1 cellular context compared by ENCODE assay signal in genomic region chr13:100088648-100089601, GRCh38.
A peak's percentile ranks its signal among the peaks of the same experiment; 100 is the strongest.
TF ChIP-seq lines count a peak whose summit lies in the region.

A gene with protein sequence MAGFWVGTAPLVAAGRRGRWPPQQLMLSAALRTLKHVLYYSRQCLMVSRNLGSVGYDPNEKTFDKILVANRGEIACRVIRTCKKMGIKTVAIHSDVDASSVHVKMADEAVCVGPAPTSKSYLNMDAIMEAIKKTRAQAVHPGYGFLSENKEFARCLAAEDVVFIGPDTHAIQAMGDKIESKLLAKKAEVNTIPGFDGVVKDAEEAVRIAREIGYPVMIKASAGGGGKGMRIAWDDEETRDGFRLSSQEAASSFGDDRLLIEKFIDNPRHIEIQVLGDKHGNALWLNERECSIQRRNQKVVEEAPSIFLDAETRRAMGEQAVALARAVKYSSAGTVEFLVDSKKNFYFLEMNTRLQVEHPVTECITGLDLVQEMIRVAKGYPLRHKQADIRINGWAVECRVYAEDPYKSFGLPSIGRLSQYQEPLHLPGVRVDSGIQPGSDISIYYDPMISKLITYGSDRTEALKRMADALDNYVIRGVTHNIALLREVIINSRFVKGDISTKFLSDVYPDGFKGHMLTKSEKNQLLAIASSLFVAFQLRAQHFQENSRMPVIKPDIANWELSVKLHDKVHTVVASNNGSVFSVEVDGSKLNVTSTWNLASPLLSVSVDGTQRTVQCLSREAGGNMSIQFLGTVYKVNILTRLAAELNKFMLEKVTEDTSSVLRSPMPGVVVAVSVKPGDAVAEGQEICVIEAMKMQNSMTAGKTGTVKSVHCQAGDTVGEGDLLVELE (plus strand): TSS chr13:100089093. CDS start chr13:100089121, 28 bp downstream.

TF ChIP-seq in HEK293, 187 proteins besides CTCF, POLR2A, EP300 and RAD21 (continued from another document and continues in another):
- TF ChIP-seq, protein P1, sequence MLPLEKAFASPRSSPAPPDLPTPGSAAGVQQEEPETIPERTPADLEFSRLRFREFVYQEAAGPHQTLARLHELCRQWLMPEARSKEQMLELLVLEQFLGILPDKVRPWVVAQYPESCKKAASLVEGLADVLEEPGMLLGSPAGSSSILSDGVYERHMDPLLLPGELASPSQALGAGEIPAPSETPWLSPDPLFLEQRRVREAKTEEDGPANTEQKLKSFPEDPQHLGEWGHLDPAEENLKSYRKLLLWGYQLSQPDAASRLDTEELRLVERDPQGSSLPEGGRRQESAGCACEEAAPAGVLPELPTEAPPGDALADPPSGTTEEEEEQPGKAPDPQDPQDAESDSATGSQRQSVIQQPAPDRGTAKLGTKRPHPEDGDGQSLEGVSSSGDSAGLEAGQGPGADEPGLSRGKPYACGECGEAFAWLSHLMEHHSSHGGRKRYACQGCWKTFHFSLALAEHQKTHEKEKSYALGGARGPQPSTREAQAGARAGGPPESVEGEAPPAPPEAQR (tag by site-specific recombination; IDR thresholded peaks at IDR 0.05): no peak
- TF ChIP-seq, protein P2, sequence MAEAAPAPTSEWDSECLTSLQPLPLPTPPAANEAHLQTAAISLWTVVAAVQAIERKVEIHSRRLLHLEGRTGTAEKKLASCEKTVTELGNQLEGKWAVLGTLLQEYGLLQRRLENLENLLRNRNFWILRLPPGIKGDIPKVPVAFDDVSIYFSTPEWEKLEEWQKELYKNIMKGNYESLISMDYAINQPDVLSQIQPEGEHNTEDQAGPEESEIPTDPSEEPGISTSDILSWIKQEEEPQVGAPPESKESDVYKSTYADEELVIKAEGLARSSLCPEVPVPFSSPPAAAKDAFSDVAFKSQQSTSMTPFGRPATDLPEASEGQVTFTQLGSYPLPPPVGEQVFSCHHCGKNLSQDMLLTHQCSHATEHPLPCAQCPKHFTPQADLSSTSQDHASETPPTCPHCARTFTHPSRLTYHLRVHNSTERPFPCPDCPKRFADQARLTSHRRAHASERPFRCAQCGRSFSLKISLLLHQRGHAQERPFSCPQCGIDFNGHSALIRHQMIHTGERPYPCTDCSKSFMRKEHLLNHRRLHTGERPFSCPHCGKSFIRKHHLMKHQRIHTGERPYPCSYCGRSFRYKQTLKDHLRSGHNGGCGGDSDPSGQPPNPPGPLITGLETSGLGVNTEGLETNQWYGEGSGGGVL (tag by site-specific recombination; IDR thresholded peaks at IDR 0.05): no peak; the same call in 1 of the 2 replicates
- no peak for TF ChIP-seq TSHZ1 (tag by site-specific recombination; IDR thresholded peaks at IDR 0.05; ENCODE audit: borderline replicate concordance)
- peak; percentile 49; the same call in 1 of the 2 replicates for TF ChIP-seq ZBTB7A (tag by site-specific recombination; IDR thresholded peaks at IDR 0.05; ENCODE audit: low read depth)
- no peak; the same call in 1 of the 2 replicates for TF ChIP-seq MYNN (tag by site-specific recombination; IDR thresholded peaks at IDR 0.05; ENCODE audit: borderline replicate concordance)
- no peak for TF ChIP-seq HOXA7 (CRISPR knock-in tag; IDR thresholded peaks at IDR 0.05; ENCODE audit: borderline replicate concordance)
- peak; percentile 81 for TF ChIP-seq ZXDB (tag by site-specific recombination; IDR thresholded peaks at IDR 0.05)
- peak; percentile 69 for TF ChIP-seq ZNF501 (tag by site-specific recombination; IDR thresholded peaks at IDR 0.05)
- peak; percentile 100 for TF ChIP-seq ZNF341 (tag by site-specific recombination; IDR thresholded peaks at IDR 0.05; ENCODE audit: low read depth)
- no peak for TF ChIP-seq ZNF473 (tag by site-specific recombination; IDR thresholded peaks at IDR 0.05)
- no peak for TF ChIP-seq ZNF280D (tag by site-specific recombination; IDR thresholded peaks at IDR 0.05)
- peak; percentile 89 for TF ChIP-seq KLF9 (tag by site-specific recombination; IDR thresholded peaks at IDR 0.05; ENCODE audit: low read depth)
- TF ChIP-seq ZNF184 (tag by site-specific recombination; IDR thresholded peaks at IDR 0.05): no peak
- TF ChIP-seq ZNF670 (tag by site-specific recombination; IDR thresholded peaks at IDR 0.05; ENCODE audit: low read depth): no peak
- TF ChIP-seq, protein P3, sequence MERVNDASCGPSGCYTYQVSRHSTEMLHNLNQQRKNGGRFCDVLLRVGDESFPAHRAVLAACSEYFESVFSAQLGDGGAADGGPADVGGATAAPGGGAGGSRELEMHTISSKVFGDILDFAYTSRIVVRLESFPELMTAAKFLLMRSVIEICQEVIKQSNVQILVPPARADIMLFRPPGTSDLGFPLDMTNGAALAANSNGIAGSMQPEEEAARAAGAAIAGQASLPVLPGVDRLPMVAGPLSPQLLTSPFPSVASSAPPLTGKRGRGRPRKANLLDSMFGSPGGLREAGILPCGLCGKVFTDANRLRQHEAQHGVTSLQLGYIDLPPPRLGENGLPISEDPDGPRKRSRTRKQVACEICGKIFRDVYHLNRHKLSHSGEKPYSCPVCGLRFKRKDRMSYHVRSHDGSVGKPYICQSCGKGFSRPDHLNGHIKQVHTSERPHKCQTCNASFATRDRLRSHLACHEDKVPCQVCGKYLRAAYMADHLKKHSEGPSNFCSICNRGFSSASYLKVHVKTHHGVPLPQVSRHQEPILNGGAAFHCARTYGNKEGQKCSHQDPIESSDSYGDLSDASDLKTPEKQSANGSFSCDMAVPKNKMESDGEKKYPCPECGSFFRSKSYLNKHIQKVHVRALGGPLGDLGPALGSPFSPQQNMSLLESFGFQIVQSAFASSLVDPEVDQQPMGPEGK (tag by site-specific recombination; IDR thresholded peaks at IDR 0.05): peak; percentile 85
- peak; percentile 72; the same call in 1 of the 2 replicates for TF ChIP-seq ZEB2 (tag by site-specific recombination; IDR thresholded peaks at IDR 0.05)
- peak; percentile 55 for TF ChIP-seq KLF1 (tag by site-specific recombination; IDR thresholded peaks at IDR 0.05)
- no peak for TF ChIP-seq PRDM2 (tag by site-specific recombination; IDR thresholded peaks at IDR 0.05; ENCODE audit: borderline replicate concordance)
- 0 out of 2 replicates have a peak, but pooled peaks have one; percentile 41 for TF ChIP-seq ZSCAN23 (tag by site-specific recombination; IDR thresholded peaks at IDR 0.05)
- TF ChIP-seq ZNF2 (tag by site-specific recombination; IDR thresholded peaks at IDR 0.05): 0 out of 2 replicates have a peak, but pooled peaks have one; percentile 28
- TF ChIP-seq BCL11A (tag by site-specific recombination; IDR thresholded peaks at IDR 0.05; ENCODE audit: low read depth): peak; percentile 70
- TF ChIP-seq, protein P4, sequence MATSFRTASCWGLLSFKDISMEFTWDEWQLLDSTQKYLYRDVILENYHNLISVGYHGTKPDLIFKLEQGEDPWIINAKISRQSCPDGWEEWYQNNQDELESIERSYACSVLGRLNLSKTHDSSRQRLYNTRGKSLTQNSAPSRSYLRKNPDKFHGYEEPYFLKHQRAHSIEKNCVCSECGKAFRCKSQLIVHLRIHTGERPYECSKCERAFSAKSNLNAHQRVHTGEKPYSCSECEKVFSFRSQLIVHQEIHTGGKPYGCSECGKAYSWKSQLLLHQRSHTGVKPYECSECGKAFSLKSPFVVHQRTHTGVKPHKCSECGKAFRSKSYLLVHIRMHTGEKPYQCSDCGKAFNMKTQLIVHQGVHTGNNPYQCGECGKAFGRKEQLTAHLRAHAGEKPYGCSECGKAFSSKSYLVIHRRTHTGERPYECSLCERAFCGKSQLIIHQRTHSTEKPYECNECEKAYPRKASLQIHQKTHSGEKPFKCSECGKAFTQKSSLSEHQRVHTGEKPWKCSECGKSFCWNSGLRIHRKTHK (tag by site-specific recombination; IDR thresholded peaks at IDR 0.05): no peak
- no peak for TF ChIP-seq ZNF169 (tag by site-specific recombination; IDR thresholded peaks at IDR 0.05)
- no peak for TF ChIP-seq ZNF311 (tag by site-specific recombination; IDR thresholded peaks at IDR 0.05; ENCODE audit: borderline replicate concordance)
- peak; percentile 56 for TF ChIP-seq ZNF660 (tag by site-specific recombination; IDR thresholded peaks at IDR 0.05)
- TF ChIP-seq ZFP37 (tag by site-specific recombination; IDR thresholded peaks at IDR 0.05): peak; percentile 62; the same call in 1 of the 2 replicates
- no peak for TF ChIP-seq ZNF624 (tag by site-specific recombination; IDR thresholded peaks at IDR 0.05)
- TF ChIP-seq ZIC2 (tag by site-specific recombination; IDR thresholded peaks at IDR 0.05): peak; percentile 53; the same call in 1 of the 2 replicates
- TF ChIP-seq, protein P5, sequence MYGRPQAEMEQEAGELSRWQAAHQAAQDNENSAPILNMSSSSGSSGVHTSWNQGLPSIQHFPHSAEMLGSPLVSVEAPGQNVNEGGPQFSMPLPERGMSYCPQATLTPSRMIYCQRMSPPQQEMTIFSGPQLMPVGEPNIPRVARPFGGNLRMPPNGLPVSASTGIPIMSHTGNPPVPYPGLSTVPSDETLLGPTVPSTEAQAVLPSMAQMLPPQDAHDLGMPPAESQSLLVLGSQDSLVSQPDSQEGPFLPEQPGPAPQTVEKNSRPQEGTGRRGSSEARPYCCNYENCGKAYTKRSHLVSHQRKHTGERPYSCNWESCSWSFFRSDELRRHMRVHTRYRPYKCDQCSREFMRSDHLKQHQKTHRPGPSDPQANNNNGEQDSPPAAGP (tag by site-specific recombination; IDR thresholded peaks at IDR 0.05): peak; percentile 73; the same call in 1 of the 2 replicates
- TF ChIP-seq ZNF133 (tag by site-specific recombination; IDR thresholded peaks at IDR 0.05): no peak
- no peak for TF ChIP-seq ZNF571 (tag by site-specific recombination; IDR thresholded peaks at IDR 0.05)
- peak; percentile 90 for TF ChIP-seq GLIS2 (tag by site-specific recombination; IDR thresholded peaks at IDR 0.05)
